Comparison of ENCODE assay signal across 27 cellular contexts in genomic region chr19:6467384-6467783, GRCh38. TPM values are rescaled to one million over a fixed set of nuclear protein-coding genes. Genes with fewer than 3 reads are reported as not detected.
"Had no signal": no experiment of that assay in that cellular context is flagged by ENCODE, and none has a peak within 500 bp of the region (broad histone marks: within the 10 kb centered on the region; RNA-seq: fewer than 3 reads in every experiment).

No MANE protein-coding gene starts in this region.

- H2AFZ ChIP-seq: neural progenitor cell had no signal

- H3K27ac Mint-ChIP-seq: activated T-helper 1 cell treated with anti-CD3 and anti-CD28 coated beads, Interleukin-12 subunit alpha, Interleukin-12 subunit beta, Interleukin-2, Interleukin-4 antibody, amounts not matched to agents 30 ng/mL and 10 ng/mL and 1 ng/mL, durations not matched to agents 14 hours and 24 hours and 36 hours; mesothelial cell of epicardium; stimulated activated naive CD8-positive, alpha-beta T cell treated with anti-CD3 and anti-CD28 coated beads, Interleukin-15, Interleukin-2, amounts not matched to agents 100 ng/mL and 50 ng/mL, for 24 hours had no signal

- H3K4me1 ChIP-seq: foreskin keratinocyte, right lobe of liver, vagina had no signal

- H3K27me3 ChIP-seq: foreskin keratinocyte, right lobe of liver, vagina had no signal

- H3K4me3 Mint-ChIP-seq: activated T-helper 1 cell treated with anti-CD3 and anti-CD28 coated beads, Interleukin-12 subunit alpha, Interleukin-12 subunit beta, Interleukin-2, Interleukin-4 antibody, amounts not matched to agents 30 ng/mL and 10 ng/mL and 1 ng/mL, durations not matched to agents 14 hours and 24 hours and 36 hours; immature natural killer cell; mesothelial cell of epicardium; neural progenitor cell; stimulated activated naive CD8-positive, alpha-beta T cell treated with anti-CD3 and anti-CD28 coated beads, Interleukin-15, Interleukin-2, amounts not matched to agents 100 ng/mL and 50 ng/mL, for 24 hours had no signal

- ATAC-seq: foreskin keratinocyte; heart left ventricle; naive thymus-derived CD4-positive, alpha-beta T cell; right lobe of liver had no signal

- H3K4me3 ChIP-seq: breast epithelium, esophagus muscularis mucosa, heart left ventricle, neural progenitor cell, right lobe of liver, upper lobe of left lung, vagina had no signal

- H3K9me3 Mint-ChIP-seq: activated T-helper 1 cell treated with anti-CD3 and anti-CD28 coated beads, Interleukin-12 subunit alpha, Interleukin-12 subunit beta, Interleukin-2, Interleukin-4 antibody, amounts not matched to agents 30 ng/mL and 10 ng/mL and 1 ng/mL, durations not matched to agents 14 hours and 24 hours and 36 hours; immature natural killer cell; mesothelial cell of epicardium; naive thymus-derived CD4-positive, alpha-beta T cell; neural progenitor cell; stimulated activated naive CD8-positive, alpha-beta T cell treated with anti-CD3 and anti-CD28 coated beads, Interleukin-15, Interleukin-2, amounts not matched to agents 100 ng/mL and 50 ng/mL, for 24 hours had no signal

- H3K36me3 ChIP-seq: breast epithelium, esophagus muscularis mucosa, heart left ventricle, neural progenitor cell, vagina had no signal

- H3K27ac ChIP-seq: breast epithelium, esophagus muscularis mucosa, foreskin keratinocyte, heart left ventricle, neural progenitor cell, right lobe of liver, upper lobe of left lung, vagina had no signal

- H3K9ac ChIP-seq: neural progenitor cell had no signal

- H3K4me2 ChIP-seq: neural progenitor cell had no signal

- DNase-seq: activated CD4-positive, alpha-beta T cell treated with anti-CD3 and anti-CD28 coated beads for 4 hours; activated CD4-positive, alpha-beta T cell treated with anti-CD3 and anti-CD28 coated beads, Interleukin-2, amount 50 U/mL, for 4 hours; activated effector memory CD4-positive, alpha-beta T cell treated with anti-CD3 and anti-CD28 coated beads, Interleukin-2, amount 50 U/mL, for 16 hours; activated naive CD4-positive, alpha-beta T cell treated with anti-CD3 and anti-CD28 coated beads, Interleukin-2, amount 50 U/mL, for 16 hours; activated T-cell treated with anti-CD3 and anti-CD28 coated beads for 4 hours; dermis blood vessel endothelial cell; effector CD4-positive, alpha-beta T cell; foreskin keratinocyte; heart left ventricle; hypothalamus; immature natural killer cell; naive thymus-derived CD4-positive, alpha-beta T cell; right lobe of liver; stimulated activated CD4-positive, alpha-beta T cell treated with anti-CD3 and anti-CD28 coated beads, Interleukin-2, amount 100 ng/mL, for 48 hours; substantia nigra; upper lobe of left lung had no signal

- H3K27me3 Mint-ChIP-seq: stimulated activated naive CD8-positive, alpha-beta T cell treated with anti-CD3 and anti-CD28 coated beads, Interleukin-15, Interleukin-2, amounts not matched to agents 100 ng/mL and 50 ng/mL, for 24 hours had no signal

- H3K36me3 Mint-ChIP-seq: neural progenitor cell had no signal

- H3K9me3 ChIP-seq: breast epithelium, esophagus muscularis mucosa, heart left ventricle, right lobe of liver, upper lobe of left lung, vagina had no signal

RNA-seq across cellular contexts. Expression of gene CRB3, which starts 3.3 kb away (rescaled TPM):
- total RNA-seq: dermis blood vessel endothelial cell, posterior vena cava, skeletal muscle tissue had no signal

RNA-seq across cellular contexts. Expression of gene DENND1C, which starts 14.2 kb away (rescaled TPM):
- total RNA-seq: dermis blood vessel endothelial cell, skeletal muscle tissue had no signal

RNA-seq across cellular contexts. Expression of gene SLC25A41, which starts 33.8 kb away (rescaled TPM):
- total RNA-seq: dermis blood vessel endothelial cell, kidney epithelial cell, omental fat pad, vagina had no signal
- polyA plus RNA-seq: immature natural killer cell; naive thymus-derived CD4-positive, alpha-beta T cell had no signal

RNA-seq across cellular contexts. Expression of gene TUBB4A, which starts 34.7 kb away (rescaled TPM):
- total RNA-seq: dermis blood vessel endothelial cell, foreskin keratinocyte, skeletal muscle tissue had no signal
- polyA plus RNA-seq: foreskin keratinocyte had no signal
